1 cellular context compared by ENCODE assay signal in genomic region chr2:41840702-41841551, GRCh38.
TF ChIP-seq lines count a peak whose summit lies in the region.

No MANE protein-coding gene starts in this region.

TF ChIP-seq in K562, 482 proteins besides CTCF, POLR2A, EP300 and RAD21 (continued from another document):
- peak; percentile 62; the same call in 1 of the 2 replicates for TF ChIP-seq MBD2 (IDR thresholded peaks at IDR 0.05; ENCODE audit: borderline replicate concordance, low read depth)
- TF ChIP-seq MAX (CRISPR knock-in tag; IDR thresholded peaks at IDR 0.05), result 0 out of 2 replicates have a peak, but pooled peaks have one; percentile 27
- TF ChIP-seq DEAF1 (CRISPR knock-in tag; IDR thresholded peaks at IDR 0.05), result peak; percentile 59; the same call in 1 of the 2 replicates
- peak; percentile 62; the same call in 1 of the 2 replicates for TF ChIP-seq GMEB1 (CRISPR knock-in tag; IDR thresholded peaks at IDR 0.05)
- no peak for TF ChIP-seq ARHGAP35 (IDR thresholded peaks at IDR 0.05; ENCODE audit: partially characterized antibody)
- TF ChIP-seq MYC (IDR thresholded peaks at IDR 0.05; ENCODE audit: low read depth, low read length), result 0 out of 2 replicates have a peak, but pooled peaks have one; percentile 39
- no peak for TF ChIP-seq MYC (CRISPR knock-in tag; IDR thresholded peaks at IDR 0.05; ENCODE audit: borderline replicate concordance, low read depth)
- TF ChIP-seq TFE3 (CRISPR knock-in tag; IDR thresholded peaks at IDR 0.05), result no peak
- no peak for TF ChIP-seq ZSCAN32 (CRISPR knock-in tag; IDR thresholded peaks at IDR 0.05)
- TF ChIP-seq ZNF507 (tag; conservative IDR thresholded peaks at IDR 0.05), result no peak
- no peak for TF ChIP-seq TRIM25 (IDR thresholded peaks at IDR 0.05; ENCODE audit: borderline replicate concordance)
- peak; percentile 78 for TF ChIP-seq PRDM10 (IDR thresholded peaks at IDR 0.05; ENCODE audit: partially characterized antibody)
- TF ChIP-seq CXXC5 (CRISPR knock-in tag; IDR thresholded peaks at IDR 0.05), result peak; percentile 90
- TF ChIP-seq SMC3 (conservative IDR thresholded peaks at IDR 0.05; ENCODE audit: insufficient read depth, low read depth, low read length), result peak; percentile 68
- peak; percentile 70 for TF ChIP-seq FOS (IDR thresholded peaks at IDR 0.05; ENCODE audit: extremely low read depth, insufficient read length)
- no peak for TF ChIP-seq LARP7 (IDR thresholded peaks at IDR 0.05)
- no peak for TF ChIP-seq ZEB2 (IDR thresholded peaks at IDR 0.05)
- peak; percentile 37 for TF ChIP-seq RBM25 (IDR thresholded peaks at IDR 0.05; ENCODE audit: low read depth, low read length, severe bottlenecking)
- TF ChIP-seq COPS2 (conservative IDR thresholded peaks at IDR 0.05), result no peak
- TF ChIP-seq PTRF (tag; IDR thresholded peaks at IDR 0.05), result no peak
- 0 out of 4 replicates have a peak, but pooled peaks of 1 of the 2 experiments have one; percentile 28 for TF ChIP-seq MNT (conservative IDR thresholded peaks at IDR 0.05)
- peak; percentile 52; the same call in 1 of the 2 replicates for TF ChIP-seq L3MBTL2 (IDR thresholded peaks at IDR 0.05)
- TF ChIP-seq NEUROD1 (IDR thresholded peaks at IDR 0.05; ENCODE audit: borderline replicate concordance, low read depth, low read length, partially characterized antibody), result peak; percentile 40
- no peak for TF ChIP-seq NFATC3 (IDR thresholded peaks at IDR 0.05)
- peak; percentile 37; the same call in 1 of the 2 replicates for TF ChIP-seq STAG1 (CRISPR knock-in tag; IDR thresholded peaks at IDR 0.05; ENCODE audit: borderline replicate concordance)
- no peak for TF ChIP-seq RAD51 (IDR thresholded peaks at IDR 0.05; ENCODE audit: borderline replicate concordance, low read depth)
- no peak for TF ChIP-seq KHSRP (IDR thresholded peaks at IDR 0.05)
- TF ChIP-seq MAZ (CRISPR knock-in tag; conservative IDR thresholded peaks at IDR 0.05 in 1 of 2, IDR thresholded peaks at IDR 0.05 in 1 of 2), result 0 out of 4 replicates have a peak, but pooled peaks have one; percentile 12 to 30
TF ChIP-seq in K562: peak in this region for 39.
